ENCODE assay signal across 8 cellular contexts in the genomic region with DNA sequence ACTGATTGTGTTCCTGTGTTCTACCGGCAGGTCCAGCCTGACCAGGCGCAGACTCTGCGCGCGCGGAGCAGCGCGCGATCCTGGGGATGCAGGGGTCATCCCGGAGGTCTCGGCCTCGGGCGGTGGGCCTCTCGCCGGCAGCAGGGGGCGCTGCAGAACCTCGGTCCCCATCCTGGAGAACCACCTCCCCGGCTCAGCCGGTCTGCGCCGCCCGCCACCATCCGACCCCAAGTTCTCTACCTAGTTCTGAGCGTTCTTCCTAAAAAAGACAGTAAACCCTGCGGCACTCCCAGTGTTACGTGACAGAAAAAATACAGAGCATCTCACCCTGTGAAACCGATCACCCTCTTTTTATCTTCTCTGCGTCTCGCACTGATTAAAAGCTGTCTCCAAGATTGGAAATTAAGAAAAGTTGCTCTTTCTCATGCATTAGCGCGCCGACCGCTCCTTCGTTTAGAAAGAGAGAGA. TPM values are rescaled to one million over a fixed set of nuclear protein-coding genes. Genes with fewer than 3 reads are reported as not detected.
DNase-seq lines count a peak whose midpoint lies in the region; ATAC-seq, FAIRE-seq and TF ChIP-seq lines count a peak whose summit lies in the region.

No MANE protein-coding gene starts in this region.

- H3K4me1 ChIP-seq in kidney (ENCODE audit: control insufficient read depth in 1 of 2, insufficient read depth in 1 of 2, low read depth in 1 of 2, low read length in 2 of 2): peaks cover 0 to 3% of the 10 kb centered on the region in 2 donors

- H3K27me3 ChIP-seq in WERI-Rb-1 (ENCODE audit: insufficient read depth, low read depth, severe bottlenecking): peaks cover 18% of the 10 kb centered on the region

- in situ Hi-C loops in KBM-7 (cut with MboI; ENCODE audit: low pct_unique_long_range_greater_than_20kb, low sequenced_read_pairs): no loop called here

- H3K4me3 ChIP-seq in WERI-Rb-1 (ENCODE audit: low read depth, low read length) (peak overlapping the region; percentile 66), cardiac fibroblast (replicated peaks in 1 of 2; ENCODE audit: low read depth in 2 of 2, low read length in 2 of 2) (peak overlapping the region; percentile 36 to 51), kidney (ENCODE audit: low read length in 2 of 2) (peak overlapping the region; percentile 54 to 65)

- FAIRE-seq in kidney (lab: Jason Lieb, UNC): no peak

- TF ChIP-seq CTCF in WERI-Rb-1 (IDR thresholded peaks at IDR 0.05; ENCODE audit: low read depth, low read length) (peak; percentile 96), cardiac fibroblast (IDR thresholded peaks at IDR 0.05; ENCODE audit: low read depth, low read length) (peak; percentile 70), kidney (IDR thresholded peaks at IDR 0.05; ENCODE audit: borderline replicate concordance, extremely low read depth, insufficient read depth) (peak; percentile 44)

- H3K27ac ChIP-seq in WERI-Rb-1: no peak overlapping the region
- H3K27ac ChIP-seq in kidney (ENCODE audit: low read depth in 2 of 2, low read length in 2 of 2): no peak overlapping the region

- DNase-seq in ELF-1 (ENCODE audit: low read depth, low spot score) (peak; percentile 94), KBM-7 (peak; percentile 75), WERI-Rb-1 (peak; percentile 94), cardiac fibroblast (ENCODE audit: low read depth in 2 of 2) (peak; percentile 64 to 66), kidney (peak; percentile 89), NCI-H1417 (lab: John Stamatoyannopoulos, UW) (no peak)
- peak; percentile 64 to 83 for DNase-seq in stimulated activated CD4-positive, alpha-beta T cell treated with anti-CD3 and anti-CD28 coated beads, Interleukin-15, amount 100 ng/mL, for 1 hour (ENCODE audit: low read depth in 1 of 2, low spot score in 1 of 2)

- H3K36me3 ChIP-seq in WERI-Rb-1 (no peaks in the 10 kb centered on the region), kidney (ENCODE audit: control insufficient read depth in 1 of 2, insufficient read depth in 2 of 2, low read length in 2 of 2) (no peaks in the 10 kb centered on the region)

- peak; percentile 87 for ATAC-seq in GM21723 (IDR thresholded peaks at IDR 0.05; ENCODE audit: unreplicated experiment)

- no peak overlapping the region for H3K9ac ChIP-seq in kidney (ENCODE audit: low read length in 2 of 2)

- no peaks in the 10 kb centered on the region for H3K9me3 ChIP-seq in WERI-Rb-1 (ENCODE audit: severe bottlenecking)
- H3K9me3 ChIP-seq in kidney (ENCODE audit: control insufficient read depth in 1 of 2, low read length in 2 of 2): no peaks in the 10 kb centered on the region

- intact Hi-C loops in kidney (cut with DNase I): no loop called here

RNA-seq across cellular contexts. Expression of a gene that starts 1.6 kb away (rescaled TPM):
- total RNA-seq in kidney: 0.44 TPM
- 0.17 TPM for polyA plus RNA-seq in kidney (ENCODE audit: insufficient read depth, low read depth, low replicate concordance)

Comparison
In these comparisons a context has a peak if more than half of its experiments do, and no peak if none do; other contexts are left out.
1. DNase-seq: peak in ELF-1 (single experiment), KBM-7 (single experiment), WERI-Rb-1 (single experiment), cardiac fibroblast (2 of 2), kidney (single experiment) and stimulated activated CD4-positive, alpha-beta T cell treated with anti-CD3 and anti-CD28 coated beads, Interleukin-15, amount 100 ng/mL, for 1 hour (2 of 2); none in NCI-H1417 (0 of 3).
2. CTCF ChIP-seq: peak in every context shown above with its lines; median percentile 96 in WERI-Rb-1; 70 in cardiac fibroblast; 44 in kidney.
3. Peak in every context shown above with its lines, with median percentiles within 50 percentile points of each other: H3K4me3 ChIP-seq.